Comparison of ENCODE assay signal across 21 cellular contexts in genomic region chr6:168495636-168496035, GRCh38. TPM values are rescaled to one million over a fixed set of nuclear protein-coding genes. Genes with fewer than 3 reads are reported as not detected.
DNase-seq lines count a peak whose midpoint lies in the region; ATAC-seq, FAIRE-seq and TF ChIP-seq lines count a peak whose summit lies in the region.
"Had no signal": no experiment of that assay in that cellular context is flagged by ENCODE, and none has a peak within 500 bp of the region (broad histone marks: within the 10 kb centered on the region; RNA-seq: fewer than 3 reads in every experiment).

No MANE protein-coding gene starts in this region.

- WGBS in H1 (ENCODE audit: extremely low coverage in 1 of 2, insufficient coverage in 1 of 2, insufficient read length in 1 of 2, insufficient replicate concordance in 2 of 2, low coverage in 1 of 2, low lambda C conversion rate in 2 of 2, missing lambda C conversion rate in 1 of 2), 2 experiments: 86% methylated on average over 12 of the region's 16 CpGs; no CpG with 5 or more reads in 1 of the 2 experiments

- H2AFZ ChIP-seq in H1 (ENCODE audit: low read length): no peak overlapping the region

- H2AK5ac ChIP-seq in H1 (ENCODE audit: low read depth, low read length): no peak overlapping the region

- TF ChIP-seq CTCF in H1 (IDR thresholded peaks at IDR 0.05; ENCODE audit: control extremely low read depth in 1 of 3, insufficient read depth in 1 of 3, low read depth in 1 of 3, low read length in 3 of 3): no peak
- no peak for TF ChIP-seq CTCF in nephron (IDR thresholded peaks at IDR 0.05; ENCODE audit: unreplicated experiment in 3 of 3)
- no peak for TF ChIP-seq CTCF in mucosa of descending colon (IDR thresholded peaks at IDR 0.05)

- no peak overlapping the region for H3K56ac ChIP-seq in H1 (replicated peaks; ENCODE audit: insufficient read length, low read depth, low read length)

- no peaks in the 10 kb centered on the region for H3K79me2 ChIP-seq in H1 (ENCODE audit: control insufficient read depth in 1 of 2, insufficient read depth in 2 of 2, low read length in 2 of 2)

- H3K23ac ChIP-seq in H1 (ENCODE audit: insufficient read length): no peak overlapping the region

- H4K8ac ChIP-seq in H1 (ENCODE audit: extremely low read depth, insufficient read depth, low read length): no peak overlapping the region; the same call in 1 of the 2 replicates

- peaks cover 13% of the 10 kb centered on the region for H3K27me3 Mint-ChIP-seq in nephron (ENCODE audit: low read depth)
- H3K27me3 Mint-ChIP-seq: CD4-positive, alpha-beta memory T cell had no signal

- H3K14ac ChIP-seq in H1 (ENCODE audit: insufficient read length): no peak overlapping the region

- no peak overlapping the region for H3K9ac ChIP-seq in H1 (replicated peaks in 1 of 4; ENCODE audit: extremely low read depth in 1 of 4, low read depth in 3 of 4, low read length in 3 of 4)

- H3K36me3 Mint-ChIP-seq in nephron (ENCODE audit: low read depth): no peaks in the 10 kb centered on the region
- H3K36me3 Mint-ChIP-seq: CD4-positive, alpha-beta memory T cell had no signal

- H3K4me3 Mint-ChIP-seq in nephron: no peak overlapping the region
- H3K4me3 Mint-ChIP-seq: CD4-positive, alpha-beta memory T cell had no signal

- 0 out of 2 replicates have a peak overlapping the region, but pooled peaks have one; percentile 27 for H2BK12ac ChIP-seq in H1 (ENCODE audit: low read depth, low read length)

- H2BK20ac ChIP-seq in H1 (ENCODE audit: low read length): no peak overlapping the region

- no peaks in the 10 kb centered on the region for H3K27me3 ChIP-seq in H1 (replicated peaks in 1 of 4; ENCODE audit: control insufficient read depth in 3 of 4, extremely low read depth in 1 of 4, insufficient read depth in 3 of 4, low read length in 3 of 4)

- intact Hi-C loops in posterior vena cava (cut with DNase I): no loop called here
- intact Hi-C loops in mucosa of descending colon (cut with DNase I, micrococcal nuclease): no loop called here

- no peak for FAIRE-seq in H1 (lab: Jason Lieb, UNC)
- FAIRE-seq: GM12891, GM18507 had no signal

- no peak overlapping the region for H2BK5ac ChIP-seq in H1 (ENCODE audit: low read depth, low read length)

- no peaks in the 10 kb centered on the region for H3K79me1 ChIP-seq in H1 (ENCODE audit: low read depth, low read length)

- no peak for TF ChIP-seq POLR2A in H1 (IDR thresholded peaks at IDR 0.05; ENCODE audit: control extremely low read depth in 1 of 2, low read depth in 2 of 2, low read length in 2 of 2)

- H3K18ac ChIP-seq in H1 (ENCODE audit: extremely low read depth, low read length): no peak overlapping the region

- H3K36me3 ChIP-seq in H1 (ENCODE audit: control insufficient read depth in 2 of 4, insufficient read depth in 4 of 4, low read length in 3 of 4): no peaks in the 10 kb centered on the region
- H3K36me3 ChIP-seq in mucosa of descending colon (ENCODE audit: low read depth): no peaks in the 10 kb centered on the region

- no peak for TF ChIP-seq EP300 in H1 (IDR thresholded peaks at IDR 0.05; ENCODE audit: borderline replicate concordance in 1 of 2, low read depth in 2 of 2, low read length in 2 of 2)

- H3K9me3 ChIP-seq in H1 (ENCODE audit: insufficient read depth in 2 of 2, low read depth in 1 of 2, low read length in 1 of 2) (no peaks in the 10 kb centered on the region), mucosa of descending colon (no peaks in the 10 kb centered on the region)

- ATAC-seq in mucosa of descending colon: no peak
- ATAC-seq in HG02588 (IDR thresholded peaks at IDR 0.05; ENCODE audit: unreplicated experiment): no peak

- no peak overlapping the region for H4K5ac ChIP-seq in H1 (ENCODE audit: insufficient read length, low read depth, low read length)

- H3K4me2 ChIP-seq in H1 (ENCODE audit: insufficient read depth in 1 of 2, low read depth in 2 of 2, low read length in 2 of 2): no peak overlapping the region

- DNase-seq in H1 (ENCODE audit: low read depth in 1 of 2, low spot score in 2 of 2) (no peak), posterior vena cava (ENCODE audit: low spot score) (peak; percentile 71), mucosa of descending colon (no peak), NCI-H1436 (lab: John Stamatoyannopoulos, UW) (no peak)
- DNase-seq: C1 segment of cervical spinal cord; Calu3; CD4-positive, alpha-beta memory T cell; COR-L47; DMS53; DMS79 treated with DMSO at 0.1 percent for 48 hours; GF-D8; GOT3; H7; HCEC 1CT had no signal

- no peak overlapping the region for H3K27ac ChIP-seq in H1 (ENCODE audit: low read depth, low read length)

- no peak for TF ChIP-seq RAD21 in H1 (IDR thresholded peaks at IDR 0.05 in 1 of 2, conservative IDR thresholded peaks at IDR 0.05 in 1 of 2; ENCODE audit: low read depth in 2 of 2, low read length in 2 of 2)

- POLR2A ChIA-PET in H1 (lab: Charles Lee; ENCODE audit: partially characterized antibody): no interaction called here

- H4K91ac ChIP-seq in H1 (replicated peaks; ENCODE audit: insufficient read length, low read length): no peak overlapping the region

- no peak overlapping the region for H2BK15ac ChIP-seq in H1 (ENCODE audit: low read length)

- CTCF ChIA-PET in H1 (lab: Charles Lee; ENCODE audit: partially characterized antibody): interaction anchor here (1.2 to 1.4 kb wide), 3 partner anchors 14 to 141 kb away, joined by 3 read pairs; no protein-coding TSS in a partner anchor

- no peak overlapping the region for H3K4ac ChIP-seq in H1 (replicated peaks; ENCODE audit: insufficient read length, low read depth, low read length)

- H4K20me1 ChIP-seq in H1 (replicated peaks in 1 of 2; ENCODE audit: control insufficient read depth in 1 of 2, insufficient read depth in 2 of 2, low read length in 2 of 2): no peaks in the 10 kb centered on the region

- H3K4me1 ChIP-seq in H1 (replicated peaks in 1 of 4; ENCODE audit: control insufficient read depth in 3 of 4, insufficient read depth in 4 of 4, low read length in 3 of 4) (peaks cover 3 to 13% (median 4%) of the 10 kb centered on the region in 4 experiments; a peak in 6 of 7 replicates), mucosa of descending colon (ENCODE audit: low read depth) (no peaks in the 10 kb centered on the region)

- H3K9me3 Mint-ChIP-seq in nephron: no peaks in the 10 kb centered on the region

- H3K4me3 ChIP-seq in H1 (ENCODE audit: extremely low read depth in 1 of 4, insufficient read depth in 2 of 4, low read depth in 3 of 4, low read length in 4 of 4): no peak overlapping the region
- no peak overlapping the region for H3K4me3 ChIP-seq in mucosa of descending colon

- H2BK120ac ChIP-seq in H1 (replicated peaks; ENCODE audit: low read depth, low read length): no peak overlapping the region

- H3K23me2 ChIP-seq in H1 (ENCODE audit: low read depth, low read length): no peaks in the 10 kb centered on the region

- peak overlapping the region in 2 of 3 experiments; percentile 4 to 28 for H3K27ac Mint-ChIP-seq in nephron
- H3K27ac Mint-ChIP-seq: CD4-positive, alpha-beta memory T cell had no signal

- H3K4me1 Mint-ChIP-seq in nephron: peaks cover 26% of the 10 kb centered on the region
- H3K4me1 Mint-ChIP-seq: CD4-positive, alpha-beta memory T cell had no signal

TF ChIP-seq in H1, 55 proteins besides CTCF, POLR2A, EP300 and RAD21:
- TF ChIP-seq SP2 (IDR thresholded peaks at IDR 0.05; ENCODE audit: low read length): no peak
TF ChIP-seq in H1: peak in this region for 0.

RNA-seq across cellular contexts. Expression of gene SMOC2, which starts 54.7 kb away (rescaled TPM):
- total RNA-seq in H1 (2021; fragmentation: NEBNext Ultra II Directional; extraction: Animal tissue kit (Norgen Biotek cat#: 25700)): 7.7 and 9.0 TPM in 2 replicates
- 8.5 TPM in 2 replicates for polyA plus RNA-seq in H1 (2011; rRNA removed)
- 10.3 TPM for polyA plus RNA-seq in H1 (2011; cell fraction: cytosol; rRNA removed)
- 11.5 TPM for polyA plus RNA-seq in H1 (2011; cell fraction: nucleus; rRNA removed)
- polyA plus RNA-seq in H1 (2012, experiment 1 of 2): 8.3 to 10.1 TPM (median 9.4 TPM) in 4 replicates
- polyA plus RNA-seq in H1 (2012, experiment 2 of 2): 4.2 TPM
- 2.2 TPM for polyA plus RNA-seq in H1 (2013, experiment 1 of 2)
- 2.6 TPM for polyA plus RNA-seq in H1 (2013, experiment 2 of 2)
- 5.0 and 6.4 TPM in 2 replicates for polyA minus RNA-seq in H1 (2011; rRNA and poly(A)+ RNA removed)
- 7.9 TPM for polyA minus RNA-seq in H1 (2011; cell fraction: cytosol; rRNA and poly(A)+ RNA removed)
- polyA minus RNA-seq in H1 (2011; cell fraction: nucleus; rRNA and poly(A)+ RNA removed): 7.6 TPM
- total RNA-seq in posterior vena cava: 100 to 1,000 TPM in 1 of 2 donors, 10 to 100 TPM in 1; 77.6 to 176 TPM
- 10 to 100 TPM; 11.4 to 40.4 (median 18.8) TPM for total RNA-seq in mucosa of descending colon
- total RNA-seq: A172; CD4-positive, alpha-beta memory T cell; Daoy had no signal
- polyA plus RNA-seq: BJ; CD4-positive, alpha-beta memory T cell had no signal
